In genomic region chr2:127932199-127932877, GRCh38 we compare ENCODE assay signal across 14 cellular contexts. TPM values are rescaled to one million over a fixed set of nuclear protein-coding genes. Genes with fewer than 3 reads are reported as not detected.
DNase-seq lines count a peak whose midpoint lies in the region; ATAC-seq and TF ChIP-seq lines count a peak whose summit lies in the region.
"Had no signal": no experiment of that assay in that cellular context is flagged by ENCODE, and none has a peak within 500 bp of the region (broad histone marks: within the 10 kb centered on the region; RNA-seq: fewer than 3 reads in every experiment).

No MANE protein-coding gene starts in this region.

- POLR2A ChIA-PET in MCF 10A (lab: Yijun Ruan, JAX): interaction anchor here (0.7 to 1.0 kb wide), 4 partner anchors 10 to 154 kb away, joined by 3 read pairs; no protein-coding TSS in a partner anchor

- H3K4me3 ChIP-seq in breast epithelium: no peak overlapping the region
- H3K4me3 ChIP-seq: SK-N-MC had no signal

- no TSS peak for BruUV-seq in MCF 10A (replicated peaks; lab: Mats Ljungman, UMichigan)

- ATAC-seq in HG03095 (IDR thresholded peaks at IDR 0.05; ENCODE audit: unreplicated experiment): no peak

- H3K9me3 Mint-ChIP-seq in MCF 10A (ENCODE audit: unreplicated experiment): no peaks in the 10 kb centered on the region
- H3K9me3 Mint-ChIP-seq: dendritic cell treated with granulocyte-macrophage colony-stimulating factor and Interleukin-4, amounts not matched to agents 40 ng/mL and 50 ng/mL, for 4 days; neural crest cell had no signal

- no peaks in the 10 kb centered on the region for H3K27me3 ChIP-seq in breast epithelium

- H3K27ac Mint-ChIP-seq in MCF 10A (ENCODE audit: low read depth, unreplicated experiment): no peak overlapping the region
- H3K27ac Mint-ChIP-seq: dendritic cell treated with granulocyte-macrophage colony-stimulating factor and Interleukin-4, amounts not matched to agents 40 ng/mL and 50 ng/mL, for 4 days had no signal

- TF ChIP-seq POLR2A in breast epithelium (IDR thresholded peaks at IDR 0.05): no peak

- DNase-seq in MCF 10A (ENCODE audit: unreplicated experiment) (peak; percentile 84), breast epithelium (ENCODE audit: low spot score in 2 of 2) (no peak), RKO (ENCODE audit: low spot score) (peak; percentile 90), fibroblast of peridontal ligament (ENCODE audit: extremely low read depth) (peak; percentile 58), hippocampal formation (lab: John Stamatoyannopoulos, UW) (no peak), Kasumi-1 (lab: John Stamatoyannopoulos, UW) (no peak)
- DNase-seq in activated effector memory CD4-positive, alpha-beta T cell treated with Interleukin-2 at 50 U/mL for 16 hours: no peak
- DNase-seq: activated naive CD4-positive, alpha-beta T cell treated with Interleukin-2 at 50 U/mL for 16 hours; NCI-H345 had no signal

- no peaks in the 10 kb centered on the region for H3K4me1 ChIP-seq in breast epithelium

- no peak overlapping the region for H3K4me3 Mint-ChIP-seq in MCF 10A (ENCODE audit: unreplicated experiment)
- H3K4me3 Mint-ChIP-seq: dendritic cell treated with granulocyte-macrophage colony-stimulating factor and Interleukin-4, amounts not matched to agents 40 ng/mL and 50 ng/mL, for 4 days; neural crest cell had no signal

- H3K4me1 Mint-ChIP-seq in MCF 10A (ENCODE audit: insufficient read depth, unreplicated experiment): peaks cover 4% of the 10 kb centered on the region

- no peaks in the 10 kb centered on the region for H3K36me3 ChIP-seq in breast epithelium

- CTCF ChIA-PET in MCF 10A (lab: Yijun Ruan, JAX): interaction anchor here (0.6 kb wide), 1 partner anchor 130 kb away, joined by 3 read pairs; no protein-coding TSS in a partner anchor

- no peaks in the 10 kb centered on the region for H3K36me3 Mint-ChIP-seq in MCF 10A (ENCODE audit: insufficient read depth, unreplicated experiment)

- no peaks in the 10 kb centered on the region for H3K9me3 ChIP-seq in breast epithelium

- intact Hi-C loops in MCF 10A (cut with micrococcal nuclease) (loop anchor here (5.0 kb wide), 1 partner anchor 45 kb away; the partner anchor contains the start of gene AMMECR1L), breast epithelium (cut with DNase I; ENCODE audit: low total_unique reads) (no loop called here)

- no peak for TF ChIP-seq CTCF in MCF 10A (IDR thresholded peaks at IDR 0.05; ENCODE audit: unreplicated experiment)
- TF ChIP-seq CTCF in breast epithelium (IDR thresholded peaks at IDR 0.05): no peak

- no peak overlapping the region for H3K27ac ChIP-seq in breast epithelium
- H3K27ac ChIP-seq: HL-60, SK-N-MC had no signal

- no peaks in the 10 kb centered on the region for H3K27me3 Mint-ChIP-seq in MCF 10A (ENCODE audit: insufficient read depth, unreplicated experiment)
- H3K27me3 Mint-ChIP-seq: dendritic cell treated with granulocyte-macrophage colony-stimulating factor and Interleukin-4, amounts not matched to agents 40 ng/mL and 50 ng/mL, for 4 days had no signal

RNA-seq across cellular contexts. Expression of gene AMMECR1L, which starts 46.6 kb away (rescaled TPM):
- total RNA-seq in MCF 10A (2022) (31.1 and 32.6 TPM in 2 replicates), breast epithelium (10 to 100 TPM; 14.4 to 16.4 (median 15.0) TPM)

Comparison
In these comparisons a context has a peak if more than half of its experiments do, and no peak if none do; other contexts are left out.
1. DNase-seq: peak in MCF 10A (single experiment), RKO (single experiment) and fibroblast of peridontal ligament (single experiment); none in breast epithelium (0 of 2), activated effector memory CD4-positive, alpha-beta T cell treated with Interleukin-2 at 50 U/mL for 16 hours (single experiment), hippocampal formation (0 of 2) and Kasumi-1 (0 of 2).